Comparison of ENCODE assay signal across 18 cellular contexts in genomic region chr1:227900571-227901051, GRCh38. TPM values are rescaled to one million over a fixed set of nuclear protein-coding genes. Genes with fewer than 3 reads are reported as not detected.
A peak's percentile ranks its signal among the peaks of the same experiment; 100 is the strongest.
DNase-seq lines count a peak whose midpoint lies in the region; ATAC-seq and TF ChIP-seq lines count a peak whose summit lies in the region.
"Had no signal": no experiment of that assay in that cellular context is flagged by ENCODE, and none has a peak within 500 bp of the region (broad histone marks: within the 10 kb centered on the region; RNA-seq: fewer than 3 reads in every experiment).

No MANE protein-coding gene starts in this region.

- no peak overlapping the region for H3K56ac ChIP-seq in H9 (ENCODE audit: insufficient read length, low read depth, low read length)

- TF ChIP-seq EP300 in ovary (IDR thresholded peaks at IDR 0.05), result no peak

- H4K20me1 ChIP-seq in H9 (ENCODE audit: control insufficient read depth, insufficient read depth, insufficient read length) (no peaks in the 10 kb centered on the region), MM.1S (ENCODE audit: insufficient read depth, low read length) (no peaks in the 10 kb centered on the region)

- H3K4me3 ChIP-seq in right cardiac atrium (ENCODE audit: low read length), result no peak overlapping the region
- H3K4me3 ChIP-seq in ovary, result no peak overlapping the region
- no peak overlapping the region for H3K4me3 ChIP-seq in MM.1S (ENCODE audit: low read length)

- H3K36me3 ChIP-seq in ovary (no peaks in the 10 kb centered on the region), MM.1S (replicated peaks; ENCODE audit: insufficient read depth, low read length) (no peaks in the 10 kb centered on the region)

- H4K91ac ChIP-seq in H9 (ENCODE audit: insufficient read length, low read depth, low read length), result no peak overlapping the region

- H3K18ac ChIP-seq in H9 (ENCODE audit: insufficient read length, low read depth, low read length), result no peak overlapping the region

- no peak overlapping the region for H2AFZ ChIP-seq in H9 (ENCODE audit: low read length)
- H2AFZ ChIP-seq in MM.1S (ENCODE audit: low read length), result no peak overlapping the region

- no peak for TF ChIP-seq POLR2A in ovary (IDR thresholded peaks at IDR 0.05)

- no peak for TF ChIP-seq CTCF in H9 (conservative IDR thresholded peaks at IDR 0.05)
- no peak for TF ChIP-seq CTCF in ovary (IDR thresholded peaks at IDR 0.05)
- TF ChIP-seq CTCF in Calu3 (IDR thresholded peaks at IDR 0.05; ENCODE audit: unreplicated experiment), result no peak
- TF ChIP-seq CTCF in MM.1S (IDR thresholded peaks at IDR 0.05; ENCODE audit: low read length), result no peak

- H3K4me1 ChIP-seq in H9 (ENCODE audit: insufficient read depth, low read length), result no peaks in the 10 kb centered on the region
- H3K4me1 ChIP-seq in right cardiac atrium (ENCODE audit: control insufficient read depth, insufficient read depth, low read length), result no peaks in the 10 kb centered on the region
- H3K4me1 ChIP-seq in ovary (ENCODE audit: insufficient read depth), result no peaks in the 10 kb centered on the region
- no peaks in the 10 kb centered on the region for H3K4me1 ChIP-seq in MM.1S (ENCODE audit: low read length)

- H3K4me3 Mint-ChIP-seq in H9 (no peak overlapping the region), Calu3 (ENCODE audit: low read depth, unreplicated experiment) (no peak overlapping the region)
- H3K4me3 Mint-ChIP-seq: stimulated activated naive B cell treated with anti-CD40 and anti-IgM and Interleukin-4, amounts not matched to agents 10 μg/mL and 1 μg/mL and 100 μg/mL, for 72 hours had no signal

- no peak overlapping the region for H2BK20ac ChIP-seq in H9 (ENCODE audit: low read depth, low read length, poor library complexity, severe bottlenecking)

- H3K4ac ChIP-seq in H9 (ENCODE audit: low read depth, low read length), result no peak overlapping the region

- H4K5ac ChIP-seq in H9 (ENCODE audit: insufficient read length, low read depth, low read length), result no peak overlapping the region

- H3K4me2 ChIP-seq in H9 (ENCODE audit: insufficient read depth, insufficient read length, low read length) (no peak overlapping the region), MM.1S (ENCODE audit: low read depth, low read length) (no peak overlapping the region)

- intact Hi-C loops in right cardiac atrium (cut with DNase I), result no loop called here
- intact Hi-C loops in ovary (cut with DNase I), result no loop called here
- intact Hi-C loops in Calu3 (cut with micrococcal nuclease; ENCODE audit: unreplicated experiment), result no loop called here

- H2AK5ac ChIP-seq in H9 (ENCODE audit: insufficient read length, low read length), result no peak overlapping the region

- H3K4me1 Mint-ChIP-seq in H9 (peaks cover 0 to 14% of the 10 kb centered on the region in 2 experiments; a peak in 2 of 4 replicates), Calu3 (ENCODE audit: low read depth, unreplicated experiment) (no peaks in the 10 kb centered on the region)

- no peaks in the 10 kb centered on the region for H3K23me2 ChIP-seq in H9 (ENCODE audit: insufficient read length, low read depth, low read length, poor library complexity, severe bottlenecking)

- H3K79me1 ChIP-seq in H9 (ENCODE audit: insufficient read depth, low read depth, low read length, poor library complexity, severe bottlenecking), result no peaks in the 10 kb centered on the region

- no CpG with 5 or more reads among the region's 13 CpGs for WGBS in H9 (ENCODE audit: extremely low coverage, insufficient read length, low lambda C conversion rate)
- WGBS in right cardiac atrium, result 88% methylated on average over 13 of the region's 13 CpGs
- 90 to 95% (median 93%) methylated on average over 13 of the region's 13 CpGs for WGBS in ovary, 3 donors

- H3K23ac ChIP-seq in H9 (ENCODE audit: insufficient read length, low read depth, low read length), result no peak overlapping the region

- DNase-seq in H9 (peak; percentile 20), OCI-M1 (lab: John Stamatoyannopoulos, UW) (peak; percentile 21), right cardiac atrium (peak in 2 of 3 donors; percentile 7 to 24), ovary (peak in 3 of 5 donors; percentile 4 to 15 (median 12)), Calu3 (no peak), MM.1S (no peak)
- DNase-seq: activated gamma-delta T cell treated with Interleukin-2 at 50 U/mL for 16 hours; AML-193; COR-L47; hypothalamus; midbrain; MV-4-11; NCI-H187 treated with DMSO at 0.1 percent for 48 hours; NCI-H226; stimulated activated naive B cell treated with anti-CD40 and anti-IgM and Interleukin-4, amounts not matched to agents 10 μg/mL and 1 μg/mL and 100 μg/mL, for 72 hours; T-helper 9 cell had no signal

- H3K9ac ChIP-seq in H9 (ENCODE audit: extremely low read depth, insufficient read length, low read length) (no peak overlapping the region), MM.1S (ENCODE audit: low read length) (no peak overlapping the region)

- H3K79me2 ChIP-seq in H9 (ENCODE audit: insufficient read depth, low read length), result no peaks in the 10 kb centered on the region
- H3K79me2 ChIP-seq in MM.1S (ENCODE audit: low read length), result no peaks in the 10 kb centered on the region

- H3K27me3 Mint-ChIP-seq in H9 (ENCODE audit: low read depth), result no peaks in the 10 kb centered on the region
- peaks cover 41% of the 10 kb centered on the region for H3K27me3 Mint-ChIP-seq in Calu3 (ENCODE audit: unreplicated experiment)
- H3K27me3 Mint-ChIP-seq: stimulated activated naive B cell treated with anti-CD40 and anti-IgM and Interleukin-4, amounts not matched to agents 10 μg/mL and 1 μg/mL and 100 μg/mL, for 72 hours had no signal

- peak overlapping the region in 1 of 3 experiments; percentile 50; a peak in 2 of 7 replicates for H3K27ac Mint-ChIP-seq in H9
- H3K27ac Mint-ChIP-seq in Calu3 (ENCODE audit: unreplicated experiment), result no peak overlapping the region
- H3K27ac Mint-ChIP-seq: stimulated activated naive B cell treated with anti-CD40 and anti-IgM and Interleukin-4, amounts not matched to agents 10 μg/mL and 1 μg/mL and 100 μg/mL, for 72 hours had no signal

- no TSS peak for BruUV-seq in Calu3 (replicated peaks; lab: Mats Ljungman, UMichigan)

- no peaks in the 10 kb centered on the region for H3K9me3 ChIP-seq in H9 (ENCODE audit: control insufficient read depth, low read depth, low read length)
- H3K9me3 ChIP-seq in right cardiac atrium (ENCODE audit: control insufficient read depth, low read length), result no peaks in the 10 kb centered on the region
- H3K9me3 ChIP-seq in ovary, result no peaks in the 10 kb centered on the region
- H3K9me3 ChIP-seq in MM.1S (replicated peaks; ENCODE audit: insufficient read depth, low read length), result no peaks in the 10 kb centered on the region

- H3K36me3 Mint-ChIP-seq in H9 (ENCODE audit: insufficient read depth in 1 of 3, low read depth in 3 of 3) (no peaks in the 10 kb centered on the region; a peak in 1 of 7 replicates), Calu3 (ENCODE audit: insufficient read depth, unreplicated experiment) (no peaks in the 10 kb centered on the region)
- H3K36me3 Mint-ChIP-seq: stimulated activated naive B cell treated with anti-CD40 and anti-IgM and Interleukin-4, amounts not matched to agents 10 μg/mL and 1 μg/mL and 100 μg/mL, for 72 hours had no signal

- H3K9me3 Mint-ChIP-seq in H9 (no peaks in the 10 kb centered on the region), Calu3 (ENCODE audit: low read depth, unreplicated experiment) (no peaks in the 10 kb centered on the region)
- H3K9me3 Mint-ChIP-seq: stimulated activated naive B cell treated with anti-CD40 and anti-IgM and Interleukin-4, amounts not matched to agents 10 μg/mL and 1 μg/mL and 100 μg/mL, for 72 hours had no signal

- H2BK12ac ChIP-seq in H9 (ENCODE audit: insufficient read length, low read depth, low read length), result no peak overlapping the region

- H3K14ac ChIP-seq in H9 (ENCODE audit: insufficient read depth, low read length), result no peak overlapping the region

- H2BK120ac ChIP-seq in H9 (ENCODE audit: low read depth, low read length, poor library complexity, severe bottlenecking), result no peak overlapping the region

- no peaks in the 10 kb centered on the region for H3K27me3 ChIP-seq in H9 (ENCODE audit: insufficient read depth, low read length)
- H3K27me3 ChIP-seq in right cardiac atrium (ENCODE audit: control insufficient read depth, insufficient read depth), result no peaks in the 10 kb centered on the region
- no peaks in the 10 kb centered on the region for H3K27me3 ChIP-seq in ovary
- peaks cover 8% of the 10 kb centered on the region; the same call in 1 of the 2 replicates for H3K27me3 ChIP-seq in MM.1S (replicated peaks; ENCODE audit: insufficient read depth, low read length)

- H3T11ph ChIP-seq in H9 (ENCODE audit: low read length), result no peak overlapping the region

- CTCF ChIA-PET in Calu3 (lab: Charles Lee), result no interaction called here

- no peak overlapping the region for H4K8ac ChIP-seq in H9 (replicated peaks; ENCODE audit: insufficient read length, low read depth, low read length)

- no peak overlapping the region for H2BK5ac ChIP-seq in H9 (ENCODE audit: insufficient read length, low read length)

- no peak overlapping the region for H3K27ac ChIP-seq in H9 (ENCODE audit: insufficient read length, low read depth, low read length)
- H3K27ac ChIP-seq in right cardiac atrium (ENCODE audit: low read length), result no peak overlapping the region
- no peak overlapping the region for H3K27ac ChIP-seq in ovary
- no peak overlapping the region for H3K27ac ChIP-seq in MM.1S (ENCODE audit: low read length)

- H3F3A ChIP-seq in MM.1S (ENCODE audit: insufficient read depth, low read length), result no peaks in the 10 kb centered on the region

- no peak overlapping the region for H2BK15ac ChIP-seq in H9 (ENCODE audit: low read depth, low read length)

- H3K9me2 ChIP-seq in MM.1S (replicated peaks; ENCODE audit: insufficient read depth, low read length), result no peaks in the 10 kb centered on the region

- ATAC-seq in right cardiac atrium (no peak), HG03469 (IDR thresholded peaks at IDR 0.05; ENCODE audit: unreplicated experiment) (no peak)
- ATAC-seq: Panc1; stimulated activated naive B cell treated with anti-CD40 and anti-IgM and Interleukin-4, amounts not matched to agents 10 μg/mL and 1 μg/mL and 100 μg/mL, for 72 hours had no signal

RNA-seq across cellular contexts. Expression of gene WNT9A, which starts 47.1 kb away (rescaled TPM):
- total RNA-seq in H9 (2021) (0.66 and 0.77 TPM in 2 replicates), right cardiac atrium (1 to 10 TPM in 2 of 4 donors, under 1 TPM in 2; 0.60 to 1.8 (median 1.2) TPM), ovary (10 to 100 TPM in 3 of 7 donors, 1 to 10 TPM in 4; 3.9 to 15.9 (median 9.8) TPM), Calu3 (2022) (0.24 and 0.37 TPM in 2 replicates)
- polyA plus RNA-seq in right cardiac atrium (0.63 TPM), ovary (10 to 100 TPM in 1 of 2 donors, 1 to 10 TPM in 1; 1.1 to 10.8 TPM)

Comparison
In these comparisons a context has a peak if more than half of its experiments do, and no peak if none do; other contexts are left out.
1. DNase-seq: peak in H9 (single experiment), OCI-M1 (single experiment), right cardiac atrium (2 of 3) and ovary (3 of 5); none in Calu3 (single experiment) and MM.1S (single experiment).